ENCODE assay signal across 12 cellular contexts in genomic region chr10:121617176-121617575, GRCh38. TPM values are rescaled to one million over a fixed set of nuclear protein-coding genes. Genes with fewer than 3 reads are reported as not detected.
"Had no signal": no experiment of that assay in that cellular context is flagged by ENCODE, and none has a peak within 500 bp of the region (broad histone marks: within the 10 kb centered on the region; RNA-seq: fewer than 3 reads in every experiment).

No MANE protein-coding gene starts in this region.

- H3K27me3 ChIP-seq: ascending aorta, gastroesophageal sphincter, pancreas, transverse colon had no signal

- H3K27ac ChIP-seq: ascending aorta, gastroesophageal sphincter, pancreas, SK-N-MC, transverse colon had no signal

- ATAC-seq: gastroesophageal sphincter; pancreas; stimulated activated memory B cell treated with anti-CD40 and anti-IgM and Interleukin-4, amounts not matched to agents 10 μg/mL and 1 μg/mL and 100 μg/mL, for 72 hours had no signal

- DNase-seq: activated CD4-positive, alpha-beta T cell treated with anti-CD3 and anti-CD28 coated beads, Interleukin-2, amount 10 ng/mL, durations not matched to agents 7 days and 5 days; activated CD8-positive, alpha-beta memory T cell treated with anti-CD3 and anti-CD28 coated beads, Interleukin-2, amount 50 U/mL, for 48 hours; activated naive CD8-positive, alpha-beta T cell treated with anti-CD3 and anti-CD28 coated beads for 36 hours; kidney glomerular epithelial cell; nephron progenitor cell; pancreas; stimulated activated CD4-positive, alpha-beta T cell treated with anti-CD3 and anti-CD28 coated beads, Interleukin-2, amount 100 ng/mL, for 48 hours; transverse colon had no signal

- H3K4me3 ChIP-seq: ascending aorta, gastroesophageal sphincter, pancreas, SK-N-MC, transverse colon had no signal

- H3K4me1 ChIP-seq: ascending aorta, gastroesophageal sphincter, pancreas, transverse colon had no signal

- H3K9me3 ChIP-seq: ascending aorta, pancreas, transverse colon had no signal

- H3K36me3 ChIP-seq: ascending aorta, gastroesophageal sphincter, pancreas, transverse colon had no signal

RNA-seq across cellular contexts. Expression of gene FGFR2, which starts 18.9 kb away (rescaled TPM):
- total RNA-seq: activated CD4-positive, alpha-beta T cell treated with anti-CD3 and anti-CD28 coated beads, Interleukin-2, amount 10 ng/mL, durations not matched to agents 7 days and 5 days; activated naive CD8-positive, alpha-beta T cell treated with anti-CD3 and anti-CD28 coated beads for 36 hours had no signal
